ENCODE assay signal across 9 cellular contexts in the genomic region with DNA sequence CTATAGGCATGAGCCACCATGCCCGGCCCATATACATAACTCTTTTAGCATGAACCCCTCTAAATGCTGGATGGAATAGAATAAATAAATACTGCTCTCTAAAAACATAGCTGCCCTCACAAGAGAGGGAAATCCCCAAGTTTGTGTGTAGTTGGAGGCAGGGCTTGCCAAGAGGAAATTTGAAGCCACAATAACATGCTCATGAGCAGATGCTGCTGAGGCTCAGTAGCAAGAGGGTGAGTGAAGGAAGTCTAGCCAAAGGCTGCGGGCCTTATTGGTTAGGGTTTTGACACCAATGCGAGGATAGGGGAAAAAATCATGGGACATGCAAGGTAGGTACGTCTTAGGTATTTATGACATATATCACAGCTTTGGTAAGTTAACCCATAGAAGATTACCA. TPM values are rescaled to one million over a fixed set of nuclear protein-coding genes. Genes with fewer than 3 reads are reported as not detected.
A peak's percentile ranks its signal among the peaks of the same experiment; 100 is the strongest.
DNase-seq lines count a peak whose midpoint lies in the region; ATAC-seq, FAIRE-seq and TF ChIP-seq lines count a peak whose summit lies in the region.
"Had no signal": no experiment of that assay in that cellular context is flagged by ENCODE, and none has a peak within 500 bp of the region (broad histone marks: within the 10 kb centered on the region; RNA-seq: fewer than 3 reads in every experiment).

No MANE protein-coding gene starts in this region.

- H3K4me1 Mint-ChIP-seq in T-cell = peaks cover 75 to 85% (median 76%) of the 10 kb centered on the region in 3 donors
- H3K4me1 Mint-ChIP-seq in endodermal cell = peaks cover 26% of the 10 kb centered on the region

- peaks cover 6% of the 10 kb centered on the region for H3K4me1 ChIP-seq in endodermal cell (ENCODE audit: control insufficient read depth, insufficient read depth, low read length)
- H3K4me1 ChIP-seq in suprapubic skin = no peaks in the 10 kb centered on the region

- H3K36me3 Mint-ChIP-seq in T-cell = peaks cover 5% of the 10 kb centered on the region
- H3K36me3 Mint-ChIP-seq in endodermal cell (ENCODE audit: low read depth) = peaks cover 4% of the 10 kb centered on the region

- POLR2A ChIA-PET in T-cell (lab: Charles Lee) = interaction anchor here (0.7 to 2.4 kb wide), 5 partner anchors 15 to 931 kb away, joined by 3 to 12 read pairs (median 11); a partner anchor contains a TSS

- H3K36me3 ChIP-seq in endodermal cell (ENCODE audit: control insufficient read depth, insufficient read depth, low read length) (peaks cover 5% of the 10 kb centered on the region), suprapubic skin (no peaks in the 10 kb centered on the region)

- H3K27me3 ChIP-seq in endodermal cell (ENCODE audit: control insufficient read depth, insufficient read depth, low read length, poor library complexity, severe bottlenecking) = no peaks in the 10 kb centered on the region
- no peaks in the 10 kb centered on the region for H3K27me3 ChIP-seq in suprapubic skin

- peak; percentile 85 for FAIRE-seq in GM12892 (lab: Jason Lieb, UNC)

- H3K4me3 ChIP-seq in endodermal cell (ENCODE audit: low read length) (no peak overlapping the region), suprapubic skin (no peak overlapping the region)

- H3K9me3 Mint-ChIP-seq in T-cell = no peaks in the 10 kb centered on the region
- H3K9me3 Mint-ChIP-seq in endodermal cell = no peaks in the 10 kb centered on the region

- H3K9ac ChIP-seq in endodermal cell (ENCODE audit: extremely low read depth, low read length, poor library complexity, severe bottlenecking) = no peak overlapping the region
- H3K9ac ChIP-seq: parathyroid adenoma had no signal

- peak overlapping the region; percentile 7 to 61 (median 47) for H3K4me3 Mint-ChIP-seq in T-cell
- H3K4me3 Mint-ChIP-seq in endodermal cell = no peak overlapping the region

- H3K9me3 ChIP-seq in endodermal cell (ENCODE audit: control insufficient read depth, low read length) (no peaks in the 10 kb centered on the region), suprapubic skin (no peaks in the 10 kb centered on the region)

- H3K27ac ChIP-seq in endodermal cell (ENCODE audit: low read depth, low read length) (no peak overlapping the region), suprapubic skin (no peak overlapping the region)
- H3K27ac ChIP-seq: parathyroid adenoma had no signal

- TF ChIP-seq EP300 in suprapubic skin (IDR thresholded peaks at IDR 0.05) = no peak

- 73 to 98% methylated on average over 3 to 4 of the region's 4 CpGs for WGBS in endodermal cell (ENCODE audit: insufficient coverage in 1 of 2, insufficient read length in 1 of 2), 2 experiments
- 61% methylated on average over 4 of the region's 4 CpGs for WGBS in suprapubic skin

- DNase-seq in GM12892 (ENCODE audit: insufficient read length) (no peak), T-cell (peak; percentile 22 to 80 (median 62)), endodermal cell (no peak), NCI-H526 treated with DMSO at 0.1 percent for 48 hours (lab: John Stamatoyannopoulos, UW) (no peak), suprapubic skin (ENCODE audit: low spot score in 2 of 2) (no peak)

- CTCF ChIA-PET in T-cell (lab: Charles Lee) = interaction anchor here (1.0 to 3.3 kb wide), 5 partner anchors 15 to 80 kb away, joined by 3 to 22 read pairs (median 3); a partner anchor contains a TSS

- peak; percentile 82 for ATAC-seq in GM21723 (IDR thresholded peaks at IDR 0.05; ENCODE audit: unreplicated experiment)
- ATAC-seq in T-cell (replicated peaks in 1 of 4) = peak; percentile 96 to 99 (median 98)
- ATAC-seq in esophagus mucosa = peak; percentile 48
- no peak for ATAC-seq in HG03280 (IDR thresholded peaks at IDR 0.05; ENCODE audit: unreplicated experiment)

- H3K27me3 Mint-ChIP-seq in T-cell (no peaks in the 10 kb centered on the region), endodermal cell (ENCODE audit: insufficient read depth) (no peaks in the 10 kb centered on the region)

- TF ChIP-seq CTCF in endodermal cell (conservative IDR thresholded peaks at IDR 0.05) (no peak), suprapubic skin (IDR thresholded peaks at IDR 0.05) (no peak)

- H3K27ac Mint-ChIP-seq in T-cell = peak overlapping the region; percentile 90 to 91
- H3K27ac Mint-ChIP-seq in endodermal cell = no peak overlapping the region

- TF ChIP-seq POLR2A in GM12892 (IDR thresholded peaks at IDR 0.05; ENCODE audit: low read depth, low read length) = no peak
- no peak for TF ChIP-seq POLR2A in suprapubic skin (IDR thresholded peaks at IDR 0.05)

RNA-seq across cellular contexts. Expression of a gene that starts 17.3 kb away (rescaled TPM):
- polyA plus RNA-seq in GM12892 (2012; ENCODE audit: missing spikeins) = 5.6 TPM
- total RNA-seq in T-cell (10 to 100 TPM; 19.1 to 31.6 (median 22.0) TPM), esophagus mucosa (2.0 TPM), endodermal cell (1 to 10 TPM; 9.7 TPM), suprapubic skin (1 to 10 TPM; 1.4 to 3.9 (median 2.8) TPM)
- polyA plus RNA-seq in endodermal cell (2013, experiment 1 of 2) = 6.7 TPM
- 7.1 TPM for polyA plus RNA-seq in endodermal cell (2013, experiment 2 of 2)

Comparison
In these comparisons a context has a peak if more than half of its experiments do, and no peak if none do; other contexts are left out.
1. DNase-seq: peak in T-cell (34 of 34); none in GM12892 (single experiment), endodermal cell (single experiment), NCI-H526 treated with DMSO at 0.1 percent for 48 hours (single experiment) and suprapubic skin (0 of 2).